7 cellular contexts compared by ENCODE assay signal in genomic region chrX:72131317-72132294, GRCh38.
A peak's percentile ranks its signal among the peaks of the same experiment; 100 is the strongest.
DNase-seq lines count a peak whose midpoint lies in the region; ATAC-seq and TF ChIP-seq lines count a peak whose summit lies in the region.

Gene RTL5, minus strand, starts transcription at chrX:72131915.

- ATAC-seq in GM18867 (IDR thresholded peaks at IDR 0.05; ENCODE audit: unreplicated experiment) (peak; percentile 71), HG03378 (IDR thresholded peaks at IDR 0.05; ENCODE audit: unreplicated experiment) (peak; percentile 47)

- H3K4me3 ChIP-seq in epithelial cell of esophagus (ENCODE audit: low read length) = peak within 1 kb of the TSS; percentile 8

- DNase-seq in NCI-H748 (lab: John Stamatoyannopoulos, UW; ENCODE audit: unreplicated experiment) = peak; percentile 98
- peak; percentile 67 for DNase-seq in activated T-cell treated with anti-CD3 and anti-CD28 coated beads, Interleukin-2, amount 50 U/mL, for 1 hour
- peak; percentile 51 for DNase-seq in epithelial cell of esophagus (ENCODE audit: low read depth)
- peak; percentile 86 for DNase-seq in midbrain (lab: John Stamatoyannopoulos, UW)
- DNase-seq in stimulated activated CD8-positive, alpha-beta memory T cell treated with anti-CD3 and anti-CD28 coated beads, Interleukin-15, amount 100 ng/mL, for 4 hours (ENCODE audit: low read depth in 2 of 2) = peak; percentile 44 to 46

- no peak for TF ChIP-seq CTCF in epithelial cell of esophagus (IDR thresholded peaks at IDR 0.05; ENCODE audit: insufficient read depth, low read depth, low read length, missing control alignments)

Comparison
In these comparisons a context has a peak if more than half of its experiments do, and no peak if none do; other contexts are left out.
1. Peak in every context shown above with its lines: DNase-seq, ATAC-seq and H3K4me3 ChIP-seq.
2. DNase-seq: peak in every context shown above with its lines; median percentile 98 in NCI-H748; 86 in midbrain; 67 in activated T-cell treated with anti-CD3 and anti-CD28 coated beads, Interleukin-2, amount 50 U/mL, for 1 hour; 51 in epithelial cell of esophagus; 45 in stimulated activated CD8-positive, alpha-beta memory T cell treated with anti-CD3 and anti-CD28 coated beads, Interleukin-15, amount 100 ng/mL, for 4 hours.